Comparison of ENCODE assay signal across 1 cellular context in the genomic region with DNA sequence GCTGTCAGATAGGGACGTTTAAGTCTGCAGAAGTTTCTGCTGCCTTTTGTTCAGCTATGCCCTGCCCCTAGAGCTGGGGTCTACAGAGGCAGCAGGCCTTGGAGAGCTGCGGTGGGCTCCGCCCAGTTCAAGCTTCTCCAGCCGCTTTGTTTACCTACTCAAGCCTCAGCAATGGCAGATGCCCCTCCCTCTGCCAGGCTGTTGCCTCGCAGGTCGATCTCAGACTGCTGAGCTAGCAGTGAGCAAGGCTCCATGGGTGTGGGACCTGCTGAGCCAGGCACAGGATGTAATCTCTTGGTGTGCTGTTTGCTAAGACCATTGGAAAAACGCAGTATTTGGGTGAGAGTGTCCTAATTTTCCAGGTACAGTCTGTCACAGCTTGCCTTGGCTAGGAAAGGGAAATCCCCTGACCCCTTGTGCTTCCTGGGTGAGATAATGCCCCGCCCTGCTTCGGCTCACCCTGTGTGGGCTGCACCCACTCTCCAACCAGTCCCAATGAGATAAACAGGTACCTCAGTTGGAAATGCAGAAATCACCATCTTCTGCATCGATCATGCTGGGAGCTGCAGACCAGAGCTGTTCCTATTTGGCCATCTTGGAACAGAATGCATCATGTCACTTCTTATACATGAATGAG.
TF ChIP-seq lines count a peak whose summit lies in the region.
"Not testable (repeated sequence)": the region's sequence is repeated elsewhere in the genome, so short reads cannot be mapped to it uniquely, and the experiment has no call there.

No MANE protein-coding gene starts in this region.

TF ChIP-seq in HepG2, 621 proteins besides CTCF, POLR2A, EP300 and RAD21 (continues in another document):
- TF ChIP-seq, protein P1, sequence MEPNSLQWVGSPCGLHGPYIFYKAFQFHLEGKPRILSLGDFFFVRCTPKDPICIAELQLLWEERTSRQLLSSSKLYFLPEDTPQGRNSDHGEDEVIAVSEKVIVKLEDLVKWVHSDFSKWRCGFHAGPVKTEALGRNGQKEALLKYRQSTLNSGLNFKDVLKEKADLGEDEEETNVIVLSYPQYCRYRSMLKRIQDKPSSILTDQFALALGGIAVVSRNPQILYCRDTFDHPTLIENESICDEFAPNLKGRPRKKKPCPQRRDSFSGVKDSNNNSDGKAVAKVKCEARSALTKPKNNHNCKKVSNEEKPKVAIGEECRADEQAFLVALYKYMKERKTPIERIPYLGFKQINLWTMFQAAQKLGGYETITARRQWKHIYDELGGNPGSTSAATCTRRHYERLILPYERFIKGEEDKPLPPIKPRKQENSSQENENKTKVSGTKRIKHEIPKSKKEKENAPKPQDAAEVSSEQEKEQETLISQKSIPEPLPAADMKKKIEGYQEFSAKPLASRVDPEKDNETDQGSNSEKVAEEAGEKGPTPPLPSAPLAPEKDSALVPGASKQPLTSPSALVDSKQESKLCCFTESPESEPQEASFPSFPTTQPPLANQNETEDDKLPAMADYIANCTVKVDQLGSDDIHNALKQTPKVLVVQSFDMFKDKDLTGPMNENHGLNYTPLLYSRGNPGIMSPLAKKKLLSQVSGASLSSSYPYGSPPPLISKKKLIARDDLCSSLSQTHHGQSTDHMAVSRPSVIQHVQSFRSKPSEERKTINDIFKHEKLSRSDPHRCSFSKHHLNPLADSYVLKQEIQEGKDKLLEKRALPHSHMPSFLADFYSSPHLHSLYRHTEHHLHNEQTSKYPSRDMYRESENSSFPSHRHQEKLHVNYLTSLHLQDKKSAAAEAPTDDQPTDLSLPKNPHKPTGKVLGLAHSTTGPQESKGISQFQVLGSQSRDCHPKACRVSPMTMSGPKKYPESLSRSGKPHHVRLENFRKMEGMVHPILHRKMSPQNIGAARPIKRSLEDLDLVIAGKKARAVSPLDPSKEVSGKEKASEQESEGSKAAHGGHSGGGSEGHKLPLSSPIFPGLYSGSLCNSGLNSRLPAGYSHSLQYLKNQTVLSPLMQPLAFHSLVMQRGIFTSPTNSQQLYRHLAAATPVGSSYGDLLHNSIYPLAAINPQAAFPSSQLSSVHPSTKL (CRISPR knock-in tag; IDR thresholded peaks at IDR 0.05): peak; percentile 70
- TF ChIP-seq POGZ (CRISPR knock-in tag; IDR thresholded peaks at IDR 0.05): peak; percentile 62
- TF ChIP-seq FOXA3 (CRISPR knock-in tag; IDR thresholded peaks at IDR 0.05): peak; percentile 44; the same call in 1 of the 2 replicates
- 0 out of 2 replicates have a peak, but pooled peaks have one; percentile 13 for TF ChIP-seq HNF4A (CRISPR knock-in tag; IDR thresholded peaks at IDR 0.05)
- 0 out of 2 replicates have a peak, but pooled peaks have one; percentile 35 for TF ChIP-seq HNRNPL (IDR thresholded peaks at IDR 0.05; ENCODE audit: low read depth, low read length)
- TF ChIP-seq, protein P2, sequence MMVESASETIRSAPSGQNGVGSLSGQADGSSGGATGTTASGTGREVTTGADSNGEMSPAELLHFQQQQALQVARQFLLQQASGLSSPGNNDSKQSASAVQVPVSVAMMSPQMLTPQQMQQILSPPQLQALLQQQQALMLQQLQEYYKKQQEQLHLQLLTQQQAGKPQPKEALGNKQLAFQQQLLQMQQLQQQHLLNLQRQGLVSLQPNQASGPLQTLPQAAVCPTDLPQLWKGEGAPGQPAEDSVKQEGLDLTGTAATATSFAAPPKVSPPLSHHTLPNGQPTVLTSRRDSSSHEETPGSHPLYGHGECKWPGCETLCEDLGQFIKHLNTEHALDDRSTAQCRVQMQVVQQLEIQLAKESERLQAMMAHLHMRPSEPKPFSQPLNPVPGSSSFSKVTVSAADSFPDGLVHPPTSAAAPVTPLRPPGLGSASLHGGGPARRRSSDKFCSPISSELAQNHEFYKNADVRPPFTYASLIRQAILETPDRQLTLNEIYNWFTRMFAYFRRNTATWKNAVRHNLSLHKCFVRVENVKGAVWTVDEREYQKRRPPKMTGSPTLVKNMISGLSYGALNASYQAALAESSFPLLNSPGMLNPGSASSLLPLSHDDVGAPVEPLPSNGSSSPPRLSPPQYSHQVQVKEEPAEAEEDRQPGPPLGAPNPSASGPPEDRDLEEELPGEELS (CRISPR knock-in tag; IDR thresholded peaks at IDR 0.05): peak; percentile 36
- peak; percentile 9; the same call in 1 of the 2 replicates for TF ChIP-seq CEBPG (CRISPR knock-in tag; IDR thresholded peaks at IDR 0.05)
- TF ChIP-seq ZNF292 (CRISPR knock-in tag; IDR thresholded peaks at IDR 0.05; ENCODE audit: borderline replicate concordance, low read depth): peak; percentile 96; the same call in 1 of the 2 replicates
- TF ChIP-seq, protein P3, sequence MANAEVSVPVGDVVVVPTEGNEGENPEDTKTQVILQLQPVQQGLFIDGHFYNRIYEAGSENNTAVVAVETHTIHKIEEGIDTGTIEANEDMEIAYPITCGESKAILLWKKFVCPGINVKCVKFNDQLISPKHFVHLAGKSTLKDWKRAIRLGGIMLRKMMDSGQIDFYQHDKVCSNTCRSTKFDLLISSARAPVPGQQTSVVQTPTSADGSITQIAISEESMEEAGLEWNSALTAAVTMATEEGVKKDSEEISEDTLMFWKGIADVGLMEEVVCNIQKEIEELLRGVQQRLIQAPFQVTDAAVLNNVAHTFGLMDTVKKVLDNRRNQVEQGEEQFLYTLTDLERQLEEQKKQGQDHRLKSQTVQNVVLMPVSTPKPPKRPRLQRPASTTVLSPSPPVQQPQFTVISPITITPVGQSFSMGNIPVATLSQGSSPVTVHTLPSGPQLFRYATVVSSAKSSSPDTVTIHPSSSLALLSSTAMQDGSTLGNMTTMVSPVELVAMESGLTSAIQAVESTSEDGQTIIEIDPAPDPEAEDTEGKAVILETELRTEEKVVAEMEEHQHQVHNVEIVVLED (CRISPR knock-in tag; IDR thresholded peaks at IDR 0.05; ENCODE audit: borderline replicate concordance): peak; percentile 25; the same call in 1 of the 2 replicates
- TF ChIP-seq, protein P4, sequence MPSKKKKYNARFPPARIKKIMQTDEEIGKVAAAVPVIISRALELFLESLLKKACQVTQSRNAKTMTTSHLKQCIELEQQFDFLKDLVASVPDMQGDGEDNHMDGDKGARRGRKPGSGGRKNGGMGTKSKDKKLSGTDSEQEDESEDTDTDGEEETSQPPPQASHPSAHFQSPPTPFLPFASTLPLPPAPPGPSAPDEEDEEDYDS (CRISPR knock-in tag; IDR thresholded peaks at IDR 0.05): 0 out of 2 replicates have a peak, but pooled peaks have one; percentile 17
- TF ChIP-seq ZBTB7B (CRISPR knock-in tag; IDR thresholded peaks at IDR 0.05): peak; percentile 61; the same call in 1 of the 2 replicates
- 0 out of 2 replicates have a peak, but pooled peaks have one; percentile 14 for TF ChIP-seq NR2F6 (IDR thresholded peaks at IDR 0.05)
- 0 out of 2 replicates have a peak, but pooled peaks have one; percentile 14 for TF ChIP-seq NR2F6 (CRISPR knock-in tag; IDR thresholded peaks at IDR 0.05)
- peak; percentile 69; the same call in 1 of the 2 replicates for TF ChIP-seq KAT7 (CRISPR knock-in tag; IDR thresholded peaks at IDR 0.05; ENCODE audit: borderline replicate concordance)
- 0 out of 2 replicates have a peak, but pooled peaks have one; percentile 16 for TF ChIP-seq RCOR2 (CRISPR knock-in tag; IDR thresholded peaks at IDR 0.05)
- TF ChIP-seq, protein P5, sequence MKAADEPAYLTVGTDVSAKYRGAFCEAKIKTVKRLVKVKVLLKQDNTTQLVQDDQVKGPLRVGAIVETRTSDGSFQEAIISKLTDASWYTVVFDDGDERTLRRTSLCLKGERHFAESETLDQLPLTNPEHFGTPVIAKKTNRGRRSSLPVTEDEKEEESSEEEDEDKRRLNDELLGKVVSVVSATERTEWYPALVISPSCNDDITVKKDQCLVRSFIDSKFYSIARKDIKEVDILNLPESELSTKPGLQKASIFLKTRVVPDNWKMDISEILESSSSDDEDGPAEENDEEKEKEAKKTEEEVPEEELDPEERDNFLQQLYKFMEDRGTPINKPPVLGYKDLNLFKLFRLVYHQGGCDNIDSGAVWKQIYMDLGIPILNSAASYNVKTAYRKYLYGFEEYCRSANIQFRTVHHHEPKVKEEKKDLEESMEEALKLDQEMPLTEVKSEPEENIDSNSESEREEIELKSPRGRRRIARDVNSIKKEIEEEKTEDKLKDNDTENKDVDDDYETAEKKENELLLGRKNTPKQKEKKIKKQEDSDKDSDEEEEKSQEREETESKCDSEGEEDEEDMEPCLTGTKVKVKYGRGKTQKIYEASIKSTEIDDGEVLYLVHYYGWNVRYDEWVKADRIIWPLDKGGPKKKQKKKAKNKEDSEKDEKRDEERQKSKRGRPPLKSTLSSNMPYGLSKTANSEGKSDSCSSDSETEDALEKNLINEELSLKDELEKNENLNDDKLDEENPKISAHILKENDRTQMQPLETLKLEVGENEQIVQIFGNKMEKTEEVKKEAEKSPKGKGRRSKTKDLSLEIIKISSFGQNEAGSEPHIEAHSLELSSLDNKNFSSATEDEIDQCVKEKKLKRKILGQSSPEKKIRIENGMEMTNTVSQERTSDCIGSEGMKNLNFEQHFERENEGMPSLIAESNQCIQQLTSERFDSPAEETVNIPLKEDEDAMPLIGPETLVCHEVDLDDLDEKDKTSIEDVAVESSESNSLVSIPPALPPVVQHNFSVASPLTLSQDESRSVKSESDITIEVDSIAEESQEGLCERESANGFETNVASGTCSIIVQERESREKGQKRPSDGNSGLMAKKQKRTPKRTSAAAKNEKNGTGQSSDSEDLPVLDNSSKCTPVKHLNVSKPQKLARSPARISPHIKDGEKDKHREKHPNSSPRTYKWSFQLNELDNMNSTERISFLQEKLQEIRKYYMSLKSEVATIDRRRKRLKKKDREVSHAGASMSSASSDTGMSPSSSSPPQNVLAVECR (CRISPR knock-in tag; IDR thresholded peaks at IDR 0.05; ENCODE audit: borderline replicate concordance): peak; percentile 32; the same call in 1 of the 2 replicates
- TF ChIP-seq FOXO1 (CRISPR knock-in tag; IDR thresholded peaks at IDR 0.05): peak; percentile 24; the same call in 1 of the 2 replicates
- 0 out of 2 replicates have a peak, but pooled peaks have one; percentile 47 for TF ChIP-seq ZNF550 (CRISPR knock-in tag; IDR thresholded peaks at IDR 0.05; ENCODE audit: borderline replicate concordance)
- TF ChIP-seq ZNF274 (CRISPR knock-in tag; IDR thresholded peaks at IDR 0.05): 0 out of 2 replicates have a peak, but pooled peaks have one; percentile 38
- peak; percentile 63; the same call in 1 of the 2 replicates for TF ChIP-seq ZNF556 (CRISPR knock-in tag; IDR thresholded peaks at IDR 0.05; ENCODE audit: borderline replicate concordance)
- TF ChIP-seq ZMYM3 (CRISPR knock-in tag; IDR thresholded peaks at IDR 0.05): 0 out of 2 replicates have a peak, but pooled peaks have one; percentile 41
- TF ChIP-seq SP5 (CRISPR knock-in tag; IDR thresholded peaks at IDR 0.05; ENCODE audit: borderline replicate concordance, low read depth): peak; percentile 92
- TF ChIP-seq ZNF605 (CRISPR knock-in tag; IDR thresholded peaks at IDR 0.05): 0 out of 2 replicates have a peak, but pooled peaks have one; percentile 4
- TF ChIP-seq, protein P6, sequence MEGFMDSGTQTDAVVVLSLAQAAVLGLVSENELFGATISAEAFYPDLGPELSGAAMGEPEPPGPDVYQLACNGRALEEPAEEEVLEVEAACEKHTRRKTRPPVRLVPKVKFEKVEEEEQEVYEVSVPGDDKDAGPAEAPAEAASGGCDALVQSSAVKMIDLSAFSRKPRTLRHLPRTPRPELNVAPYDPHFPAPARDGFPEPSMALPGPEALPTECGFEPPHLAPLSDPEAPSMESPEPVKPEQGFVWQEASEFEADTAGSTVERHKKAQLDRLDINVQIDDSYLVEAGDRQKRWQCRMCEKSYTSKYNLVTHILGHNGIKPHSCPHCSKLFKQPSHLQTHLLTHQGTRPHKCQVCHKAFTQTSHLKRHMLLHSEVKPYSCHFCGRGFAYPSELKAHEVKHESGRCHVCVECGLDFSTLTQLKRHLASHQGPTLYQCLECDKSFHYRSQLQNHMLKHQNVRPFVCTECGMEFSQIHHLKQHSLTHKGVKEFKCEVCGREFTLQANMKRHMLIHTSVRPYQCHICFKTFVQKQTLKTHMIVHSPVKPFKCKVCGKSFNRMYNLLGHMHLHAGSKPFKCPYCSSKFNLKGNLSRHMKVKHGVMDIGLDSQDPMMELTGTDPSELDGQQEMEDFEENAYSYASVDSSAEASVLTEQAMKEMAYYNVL (CRISPR knock-in tag; IDR thresholded peaks at IDR 0.05; ENCODE audit: borderline replicate concordance): 0 out of 2 replicates have a peak, but pooled peaks have one; percentile 21
- peak; percentile 49; the same call in 1 of the 2 replicates for TF ChIP-seq SALL1 (CRISPR knock-in tag; IDR thresholded peaks at IDR 0.05)
- 0 out of 2 replicates have a peak, but pooled peaks have one; percentile 61 for TF ChIP-seq ZNF563 (CRISPR knock-in tag; IDR thresholded peaks at IDR 0.05)
- TF ChIP-seq, protein P7, sequence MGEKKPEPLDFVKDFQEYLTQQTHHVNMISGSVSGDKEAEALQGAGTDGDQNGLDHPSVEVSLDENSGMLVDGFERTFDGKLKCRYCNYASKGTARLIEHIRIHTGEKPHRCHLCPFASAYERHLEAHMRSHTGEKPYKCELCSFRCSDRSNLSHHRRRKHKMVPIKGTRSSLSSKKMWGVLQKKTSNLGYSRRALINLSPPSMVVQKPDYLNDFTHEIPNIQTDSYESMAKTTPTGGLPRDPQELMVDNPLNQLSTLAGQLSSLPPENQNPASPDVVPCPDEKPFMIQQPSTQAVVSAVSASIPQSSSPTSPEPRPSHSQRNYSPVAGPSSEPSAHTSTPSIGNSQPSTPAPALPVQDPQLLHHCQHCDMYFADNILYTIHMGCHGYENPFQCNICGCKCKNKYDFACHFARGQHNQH (CRISPR knock-in tag; IDR thresholded peaks at IDR 0.05): 0 out of 2 replicates have a peak, but pooled peaks have one; percentile 18
- peak; percentile 17; the same call in 1 of the 2 replicates for TF ChIP-seq MAFF (IDR thresholded peaks at IDR 0.05; ENCODE audit: low read depth, low read length)
- TF ChIP-seq, protein P8, sequence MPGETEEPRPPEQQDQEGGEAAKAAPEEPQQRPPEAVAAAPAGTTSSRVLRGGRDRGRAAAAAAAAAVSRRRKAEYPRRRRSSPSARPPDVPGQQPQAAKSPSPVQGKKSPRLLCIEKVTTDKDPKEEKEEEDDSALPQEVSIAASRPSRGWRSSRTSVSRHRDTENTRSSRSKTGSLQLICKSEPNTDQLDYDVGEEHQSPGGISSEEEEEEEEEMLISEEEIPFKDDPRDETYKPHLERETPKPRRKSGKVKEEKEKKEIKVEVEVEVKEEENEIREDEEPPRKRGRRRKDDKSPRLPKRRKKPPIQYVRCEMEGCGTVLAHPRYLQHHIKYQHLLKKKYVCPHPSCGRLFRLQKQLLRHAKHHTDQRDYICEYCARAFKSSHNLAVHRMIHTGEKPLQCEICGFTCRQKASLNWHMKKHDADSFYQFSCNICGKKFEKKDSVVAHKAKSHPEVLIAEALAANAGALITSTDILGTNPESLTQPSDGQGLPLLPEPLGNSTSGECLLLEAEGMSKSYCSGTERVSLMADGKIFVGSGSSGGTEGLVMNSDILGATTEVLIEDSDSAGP (CRISPR knock-in tag; IDR thresholded peaks at IDR 0.05; ENCODE audit: borderline replicate concordance): peak; percentile 40; the same call in 1 of the 2 replicates
- TF ChIP-seq NRL (CRISPR knock-in tag; IDR thresholded peaks at IDR 0.05; ENCODE audit: borderline replicate concordance): 0 out of 2 replicates have a peak, but pooled peaks have one; percentile 32
- 0 out of 2 replicates have a peak, but pooled peaks have one; percentile 22 for TF ChIP-seq ZNF782 (CRISPR knock-in tag; IDR thresholded peaks at IDR 0.05; ENCODE audit: borderline replicate concordance)
- TF ChIP-seq ARNTL (CRISPR knock-in tag; IDR thresholded peaks at IDR 0.05): 0 out of 2 replicates have a peak, but pooled peaks have one; percentile 25
- not testable (repeated sequence) for TF ChIP-seq FOXA1 (IDR thresholded peaks at IDR 0.05)
- peak; percentile 85 for TF ChIP-seq FOXA1 (CRISPR knock-in tag; IDR thresholded peaks at IDR 0.05)
- peak; percentile 66; the same call in 1 of the 2 replicates for TF ChIP-seq ONECUT2 (CRISPR knock-in tag; IDR thresholded peaks at IDR 0.05)
- peak; percentile 29; the same call in 1 of the 2 replicates for TF ChIP-seq PITX1 (CRISPR knock-in tag; IDR thresholded peaks at IDR 0.05)
